Comparison of ENCODE assay signal across 28 cellular contexts in the genomic region with DNA sequence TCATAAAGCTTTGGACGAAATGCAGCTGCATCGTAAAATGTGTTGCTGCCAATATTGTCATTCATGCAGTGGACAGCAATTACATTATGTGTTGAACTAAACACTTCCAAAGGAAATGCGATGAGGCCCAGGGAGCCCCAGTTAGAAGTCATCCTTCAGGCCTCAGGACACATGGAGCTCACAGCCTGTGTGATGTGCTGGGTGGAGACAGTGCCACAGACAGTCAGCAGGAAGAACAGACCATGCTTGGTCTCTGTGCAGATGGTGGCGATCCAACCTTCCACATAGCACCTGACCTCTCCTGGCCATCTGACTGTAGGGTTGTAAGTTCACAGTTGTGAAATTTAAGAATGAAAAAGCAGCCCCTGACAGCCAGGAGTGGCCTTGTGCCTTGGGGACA.
"Had no signal": no experiment of that assay in that cellular context is flagged by ENCODE, and none has a peak within 500 bp of the region (broad histone marks: within the 10 kb centered on the region; RNA-seq: fewer than 3 reads in every experiment).

No MANE protein-coding gene starts in this region.

- H3K9ac ChIP-seq: parathyroid adenoma had no signal

- H3K27ac ChIP-seq: epithelial cell of prostate, foreskin keratinocyte, gastroesophageal sphincter, heart left ventricle, hepatocyte, left lung, parathyroid adenoma, stomach, thyroid gland had no signal

- H3K36me3 ChIP-seq: gastroesophageal sphincter, heart left ventricle, left lung, stomach, thyroid gland had no signal

- H3K36me3 Mint-ChIP-seq: mesothelial cell of epicardium had no signal

- ATAC-seq: esophagus mucosa; gastroesophageal sphincter; heart left ventricle; left cardiac atrium; left lung; natural killer cell treated with Interleukin-12 subunit alpha and Interleukin-12 subunit beta and Interleukin-15 and Interleukin-18, amount 100 ng/mL, for 72 hours; sciatic nerve had no signal

- DNase-seq: cortex of kidney; effector CD4-positive, alpha-beta T cell; foreskin keratinocyte; heart left ventricle; left cardiac atrium; left lung; mesenchymal stem cell; mucosa of descending colon; naive B cell; stimulated activated CD4-positive, alpha-beta T cell treated with anti-CD3 and anti-CD28 coated beads, Interleukin-12 subunit alpha, Interleukin-12 subunit beta, amount 100 ng/mL, for 4 hours; stimulated activated CD4-positive, alpha-beta T cell treated with anti-CD3 and anti-CD28 coated beads, Interleukin-1b, Interleukin-23, amount 100 ng/mL, for 48 hours; stimulated activated CD4-positive, alpha-beta T cell treated with anti-CD3 and anti-CD28 coated beads, Interleukin-4, amount 100 ng/mL, for 1 hour; stimulated activated CD8-positive, alpha-beta memory T cell treated with anti-CD3 and anti-CD28 coated beads, Interleukin-4, amount 100 ng/mL, for 48 hours; stimulated activated naive CD4-positive, alpha-beta T cell treated with Interleukin-2 at 50 U/mL for 16 hours; stomach; thyroid gland; trophoblast cell had no signal

- H3K27me3 ChIP-seq: foreskin keratinocyte, heart left ventricle, hepatocyte, left lung, stomach, thyroid gland had no signal

- H3K79me2 ChIP-seq: hepatocyte, parathyroid adenoma had no signal

- H3K4me3 Mint-ChIP-seq: mesothelial cell of epicardium; naive B cell; natural killer cell treated with Interleukin-12 subunit alpha and Interleukin-12 subunit beta and Interleukin-15 and Interleukin-18, amount 100 ng/mL, for 72 hours; neural crest cell had no signal

- H2AFZ ChIP-seq: hepatocyte, parathyroid adenoma had no signal

- H3K4me2 ChIP-seq: hepatocyte, smooth muscle cell had no signal

- H3K4me3 ChIP-seq: gastroesophageal sphincter, heart left ventricle, hepatocyte, left lung, mucosa of descending colon, smooth muscle cell, stomach, thyroid gland had no signal

- H3K27ac Mint-ChIP-seq: mesothelial cell of epicardium; natural killer cell treated with Interleukin-12 subunit alpha and Interleukin-12 subunit beta and Interleukin-15 and Interleukin-18, amount 100 ng/mL, for 72 hours; progenitor cell of endocrine pancreas had no signal

- H3K9me3 ChIP-seq: mucosa of descending colon, thyroid gland had no signal

- H3K4me1 ChIP-seq: foreskin keratinocyte, gastroesophageal sphincter, heart left ventricle, left lung, parathyroid adenoma, stomach, thyroid gland had no signal
